In genomic region chr22:22935546-22936157, GRCh38 we compare ENCODE assay signal across 1 cellular context.
A peak's percentile ranks its signal among the peaks of the same experiment; 100 is the strongest.
TF ChIP-seq lines count a peak whose summit lies in the region.

No MANE protein-coding gene starts in this region.

TF ChIP-seq in GM12878, 131 proteins besides CTCF, POLR2A, EP300 and RAD21 (continued from another document and continues in another):
- peak; percentile 96 for TF ChIP-seq SP1 (IDR thresholded peaks at IDR 0.05; ENCODE audit: low read depth, low read length)
- TF ChIP-seq IKZF1 (conservative IDR thresholded peaks at IDR 0.05), result peak; percentile 99
- TF ChIP-seq MYB (IDR thresholded peaks at IDR 0.05; ENCODE audit: borderline replicate concordance, low read depth, low read length), result peak; percentile 76; the same call in 1 of the 2 replicates
- no peak for TF ChIP-seq NKRF (conservative IDR thresholded peaks at IDR 0.05)
- TF ChIP-seq USF1 (IDR thresholded peaks at IDR 0.05; ENCODE audit: borderline replicate concordance, extremely low read length, insufficient read depth, low read depth, low read length), result no peak
- TF ChIP-seq PAX5 (IDR thresholded peaks at IDR 0.05; ENCODE audit: borderline replicate concordance, low read depth, low read length), result peak; percentile 100
- TF ChIP-seq GABPA (IDR thresholded peaks at IDR 0.05; ENCODE audit: low read depth), result no peak
- TF ChIP-seq, protein P1, sequence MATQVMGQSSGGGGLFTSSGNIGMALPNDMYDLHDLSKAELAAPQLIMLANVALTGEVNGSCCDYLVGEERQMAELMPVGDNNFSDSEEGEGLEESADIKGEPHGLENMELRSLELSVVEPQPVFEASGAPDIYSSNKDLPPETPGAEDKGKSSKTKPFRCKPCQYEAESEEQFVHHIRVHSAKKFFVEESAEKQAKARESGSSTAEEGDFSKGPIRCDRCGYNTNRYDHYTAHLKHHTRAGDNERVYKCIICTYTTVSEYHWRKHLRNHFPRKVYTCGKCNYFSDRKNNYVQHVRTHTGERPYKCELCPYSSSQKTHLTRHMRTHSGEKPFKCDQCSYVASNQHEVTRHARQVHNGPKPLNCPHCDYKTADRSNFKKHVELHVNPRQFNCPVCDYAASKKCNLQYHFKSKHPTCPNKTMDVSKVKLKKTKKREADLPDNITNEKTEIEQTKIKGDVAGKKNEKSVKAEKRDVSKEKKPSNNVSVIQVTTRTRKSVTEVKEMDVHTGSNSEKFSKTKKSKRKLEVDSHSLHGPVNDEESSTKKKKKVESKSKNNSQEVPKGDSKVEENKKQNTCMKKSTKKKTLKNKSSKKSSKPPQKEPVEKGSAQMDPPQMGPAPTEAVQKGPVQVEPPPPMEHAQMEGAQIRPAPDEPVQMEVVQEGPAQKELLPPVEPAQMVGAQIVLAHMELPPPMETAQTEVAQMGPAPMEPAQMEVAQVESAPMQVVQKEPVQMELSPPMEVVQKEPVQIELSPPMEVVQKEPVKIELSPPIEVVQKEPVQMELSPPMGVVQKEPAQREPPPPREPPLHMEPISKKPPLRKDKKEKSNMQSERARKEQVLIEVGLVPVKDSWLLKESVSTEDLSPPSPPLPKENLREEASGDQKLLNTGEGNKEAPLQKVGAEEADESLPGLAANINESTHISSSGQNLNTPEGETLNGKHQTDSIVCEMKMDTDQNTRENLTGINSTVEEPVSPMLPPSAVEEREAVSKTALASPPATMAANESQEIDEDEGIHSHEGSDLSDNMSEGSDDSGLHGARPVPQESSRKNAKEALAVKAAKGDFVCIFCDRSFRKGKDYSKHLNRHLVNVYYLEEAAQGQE (IDR thresholded peaks at IDR 0.05; ENCODE audit: low read depth, low read length), result peak; percentile 40; the same call in 1 of the 2 replicates
- TF ChIP-seq BACH1 (IDR thresholded peaks at IDR 0.05; ENCODE audit: borderline replicate concordance), result peak; percentile 95; the same call in 1 of the 2 replicates
- no peak for TF ChIP-seq BRCA1 (IDR thresholded peaks at IDR 0.05; ENCODE audit: low read depth, low read length)
- TF ChIP-seq KDM1A (IDR thresholded peaks at IDR 0.05; ENCODE audit: borderline replicate concordance), result no peak
- TF ChIP-seq TAF1 (IDR thresholded peaks at IDR 0.05; ENCODE audit: borderline replicate concordance, low read depth, low read length), result 0 out of 2 replicates have a peak, but pooled peaks have one; percentile 64
- peak; percentile 86 for TF ChIP-seq JUNB (IDR thresholded peaks at IDR 0.05)
- TF ChIP-seq CREB1 (IDR thresholded peaks at IDR 0.05; ENCODE audit: low read depth), result no peak
- TF ChIP-seq CBX3 (IDR thresholded peaks at IDR 0.05; ENCODE audit: borderline replicate concordance, low read depth), result no peak
- TF ChIP-seq YY1 (IDR thresholded peaks at IDR 0.05; ENCODE audit: low read depth, low read length), result peak; percentile 86
- TF ChIP-seq FOXM1 (IDR thresholded peaks at IDR 0.05; ENCODE audit: low read depth, low read length), result no peak
- TF ChIP-seq NFIC (IDR thresholded peaks at IDR 0.05; ENCODE audit: low read depth, low read length), result no peak
- peak; percentile 69 for TF ChIP-seq POLR2AphosphoS5 (IDR thresholded peaks at IDR 0.05; ENCODE audit: low read length)
- TF ChIP-seq, protein P2, sequence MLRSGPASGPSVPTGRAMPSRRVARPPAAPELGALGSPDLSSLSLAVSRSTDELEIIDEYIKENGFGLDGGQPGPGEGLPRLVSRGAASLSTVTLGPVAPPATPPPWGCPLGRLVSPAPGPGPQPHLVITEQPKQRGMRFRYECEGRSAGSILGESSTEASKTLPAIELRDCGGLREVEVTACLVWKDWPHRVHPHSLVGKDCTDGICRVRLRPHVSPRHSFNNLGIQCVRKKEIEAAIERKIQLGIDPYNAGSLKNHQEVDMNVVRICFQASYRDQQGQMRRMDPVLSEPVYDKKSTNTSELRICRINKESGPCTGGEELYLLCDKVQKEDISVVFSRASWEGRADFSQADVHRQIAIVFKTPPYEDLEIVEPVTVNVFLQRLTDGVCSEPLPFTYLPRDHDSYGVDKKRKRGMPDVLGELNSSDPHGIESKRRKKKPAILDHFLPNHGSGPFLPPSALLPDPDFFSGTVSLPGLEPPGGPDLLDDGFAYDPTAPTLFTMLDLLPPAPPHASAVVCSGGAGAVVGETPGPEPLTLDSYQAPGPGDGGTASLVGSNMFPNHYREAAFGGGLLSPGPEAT (IDR thresholded peaks at IDR 0.05; ENCODE audit: low read depth), result peak; percentile 100
- peak; percentile 98 for TF ChIP-seq CBFB (IDR thresholded peaks at IDR 0.05; ENCODE audit: low read depth)
- no peak for TF ChIP-seq MTA3 (IDR thresholded peaks at IDR 0.05; ENCODE audit: borderline replicate concordance, low read length)
- TF ChIP-seq EGR1 (IDR thresholded peaks at IDR 0.05; ENCODE audit: borderline replicate concordance in 1 of 2, low read depth in 2 of 2, low read length in 2 of 2), result peak in 1 of 2 experiments; percentile 18; a peak in 1 of 3 replicates
- TF ChIP-seq MEF2A (IDR thresholded peaks at IDR 0.05; ENCODE audit: insufficient read depth, low read depth, low read length), result peak; percentile 100
- no peak for TF ChIP-seq SMAD1 (IDR thresholded peaks at IDR 0.05; ENCODE audit: low read depth, partially characterized antibody)
- TF ChIP-seq IRF3 (IDR thresholded peaks at IDR 0.05), result no peak
- TF ChIP-seq SMC3 (IDR thresholded peaks at IDR 0.05; ENCODE audit: borderline replicate concordance, low read length), result peak; percentile 65; the same call in 1 of the 2 replicates
- TF ChIP-seq ZNF217 (IDR thresholded peaks at IDR 0.05), result no peak
- no peak for TF ChIP-seq LARP7 (IDR thresholded peaks at IDR 0.05)
- TF ChIP-seq IRF4 (IDR thresholded peaks at IDR 0.05; ENCODE audit: low read depth, low read length), result peak; percentile 99
- TF ChIP-seq, protein P3, sequence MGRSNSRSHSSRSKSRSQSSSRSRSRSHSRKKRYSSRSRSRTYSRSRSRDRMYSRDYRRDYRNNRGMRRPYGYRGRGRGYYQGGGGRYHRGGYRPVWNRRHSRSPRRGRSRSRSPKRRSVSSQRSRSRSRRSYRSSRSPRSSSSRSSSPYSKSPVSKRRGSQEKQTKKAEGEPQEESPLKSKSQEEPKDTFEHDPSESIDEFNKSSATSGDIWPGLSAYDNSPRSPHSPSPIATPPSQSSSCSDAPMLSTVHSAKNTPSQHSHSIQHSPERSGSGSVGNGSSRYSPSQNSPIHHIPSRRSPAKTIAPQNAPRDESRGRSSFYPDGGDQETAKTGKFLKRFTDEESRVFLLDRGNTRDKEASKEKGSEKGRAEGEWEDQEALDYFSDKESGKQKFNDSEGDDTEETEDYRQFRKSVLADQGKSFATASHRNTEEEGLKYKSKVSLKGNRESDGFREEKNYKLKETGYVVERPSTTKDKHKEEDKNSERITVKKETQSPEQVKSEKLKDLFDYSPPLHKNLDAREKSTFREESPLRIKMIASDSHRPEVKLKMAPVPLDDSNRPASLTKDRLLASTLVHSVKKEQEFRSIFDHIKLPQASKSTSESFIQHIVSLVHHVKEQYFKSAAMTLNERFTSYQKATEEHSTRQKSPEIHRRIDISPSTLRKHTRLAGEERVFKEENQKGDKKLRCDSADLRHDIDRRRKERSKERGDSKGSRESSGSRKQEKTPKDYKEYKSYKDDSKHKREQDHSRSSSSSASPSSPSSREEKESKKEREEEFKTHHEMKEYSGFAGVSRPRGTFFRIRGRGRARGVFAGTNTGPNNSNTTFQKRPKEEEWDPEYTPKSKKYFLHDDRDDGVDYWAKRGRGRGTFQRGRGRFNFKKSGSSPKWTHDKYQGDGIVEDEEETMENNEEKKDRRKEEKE (IDR thresholded peaks at IDR 0.05), result no peak
- no peak for TF ChIP-seq PAX8 (IDR thresholded peaks at IDR 0.05)
- no peak for TF ChIP-seq PML (IDR thresholded peaks at IDR 0.05; ENCODE audit: low read length)
- peak; percentile 28; the same call in 1 of the 2 replicates for TF ChIP-seq SMAD5 (IDR thresholded peaks at IDR 0.05; ENCODE audit: low read depth)
- TF ChIP-seq NR2F1 (conservative IDR thresholded peaks at IDR 0.05), result peak; percentile 95
- peak; percentile 69; the same call in 1 of the 2 replicates for TF ChIP-seq ELK1 (IDR thresholded peaks at IDR 0.05; ENCODE audit: low read depth, low read length)
- no peak for TF ChIP-seq POLR2AphosphoS2 (IDR thresholded peaks at IDR 0.05; ENCODE audit: low read depth, low read length)
- TF ChIP-seq ETV6 (conservative IDR thresholded peaks at IDR 0.05 in 1 of 2, IDR thresholded peaks at IDR 0.05 in 1 of 2; ENCODE audit: borderline replicate concordance in 1 of 2, low read depth in 1 of 2), result peak in 1 of 2 experiments; percentile 80; a peak in 2 of 4 replicates
- TF ChIP-seq RCOR1 (conservative IDR thresholded peaks at IDR 0.05; ENCODE audit: low read depth, low read length), result peak; percentile 96; the same call in 1 of the 2 replicates
- TF ChIP-seq SRF (IDR thresholded peaks at IDR 0.05; ENCODE audit: low read depth in 2 of 2, low read length in 2 of 2), result 0 out of 4 replicates have a peak, but pooled peaks of 1 of the 2 experiments have one; percentile 56
- no peak for TF ChIP-seq ZBTB40 (IDR thresholded peaks at IDR 0.05; ENCODE audit: borderline replicate concordance)
- peak; percentile 97 for TF ChIP-seq POU2F2 (IDR thresholded peaks at IDR 0.05; ENCODE audit: borderline replicate concordance, low read depth, low read length)
- TF ChIP-seq SMARCA5 (IDR thresholded peaks at IDR 0.05), result 0 out of 2 replicates have a peak, but pooled peaks have one; percentile 74
- TF ChIP-seq, protein P4, sequence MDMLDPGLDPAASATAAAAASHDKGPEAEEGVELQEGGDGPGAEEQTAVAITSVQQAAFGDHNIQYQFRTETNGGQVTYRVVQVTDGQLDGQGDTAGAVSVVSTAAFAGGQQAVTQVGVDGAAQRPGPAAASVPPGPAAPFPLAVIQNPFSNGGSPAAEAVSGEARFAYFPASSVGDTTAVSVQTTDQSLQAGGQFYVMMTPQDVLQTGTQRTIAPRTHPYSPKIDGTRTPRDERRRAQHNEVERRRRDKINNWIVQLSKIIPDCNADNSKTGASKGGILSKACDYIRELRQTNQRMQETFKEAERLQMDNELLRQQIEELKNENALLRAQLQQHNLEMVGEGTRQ (IDR thresholded peaks at IDR 0.05; ENCODE audit: borderline replicate concordance, low read depth, low read length), result no peak
